Comparison of ENCODE assay signal across 12 cellular contexts in the genomic region with DNA sequence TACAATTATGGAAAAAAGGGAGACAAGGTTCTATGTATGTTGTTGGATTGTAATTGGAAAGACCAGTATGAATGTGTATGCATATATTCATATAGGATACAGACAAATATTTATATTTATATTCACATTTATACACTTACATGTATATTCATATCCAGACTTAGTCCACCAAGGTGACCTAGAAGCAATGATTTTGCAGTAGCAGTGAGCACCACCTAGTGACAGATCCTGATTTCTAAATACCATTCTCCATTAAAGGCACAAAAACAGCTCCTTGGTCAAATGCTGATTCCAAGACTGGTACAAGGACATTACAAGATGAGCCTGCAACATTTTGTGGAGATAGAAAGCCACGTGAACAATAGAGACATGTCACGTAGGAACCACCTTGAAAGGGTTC.
DNase-seq lines count a peak whose midpoint lies in the region; ATAC-seq and TF ChIP-seq lines count a peak whose summit lies in the region.
"Had no signal": no experiment of that assay in that cellular context is flagged by ENCODE, and none has a peak within 500 bp of the region (broad histone marks: within the 10 kb centered on the region; RNA-seq: fewer than 3 reads in every experiment).

No MANE protein-coding gene starts in this region.

- in situ Hi-C loops in KBM-7 (cut with MboI; ENCODE audit: low pct_unique_long_range_greater_than_20kb, low sequenced_read_pairs) = no loop called here

- no peaks in the 10 kb centered on the region for H3K27me3 ChIP-seq in psoas muscle (ENCODE audit: insufficient read depth in 3 of 3, low read length in 2 of 3)
- H3K27me3 ChIP-seq: upper lobe of right lung had no signal

- no peaks in the 10 kb centered on the region for H3K36me3 Mint-ChIP-seq in activated naive CD4-positive, alpha-beta T cell treated with anti-CD3 and anti-CD28 coated beads, Interleukin-2, amount 50 U/mL, for 72 hours

- no peaks in the 10 kb centered on the region for H3K9me3 ChIP-seq in psoas muscle
- H3K9me3 ChIP-seq: upper lobe of right lung had no signal

- no peak overlapping the region for H3K27ac Mint-ChIP-seq in activated naive CD4-positive, alpha-beta T cell treated with anti-CD3 and anti-CD28 coated beads, Interleukin-2, amount 50 U/mL, for 72 hours

- TF ChIP-seq CTCF in choroid plexus epithelial cell (conservative IDR thresholded peaks at IDR 0.05; ENCODE audit: low read depth, low read length) (peak; percentile 48), psoas muscle (IDR thresholded peaks at IDR 0.05) (peak; percentile 48)

- 95 to 96% (median 96%) methylated on average over 2 of the region's 2 CpGs for WGBS in psoas muscle, 3 donors

- peaks cover 0 to 5% of the 10 kb centered on the region in 2 donors for H3K36me3 ChIP-seq in psoas muscle (ENCODE audit: insufficient read depth in 1 of 2, low read depth in 1 of 2)

- ATAC-seq in psoas muscle = peak in 2 of 4 donors; percentile 44 to 54
- no peak for ATAC-seq in activated naive CD4-positive, alpha-beta T cell treated with anti-CD3 and anti-CD28 coated beads, Interleukin-2, amount 50 U/mL, for 72 hours
- ATAC-seq: upper lobe of right lung had no signal

- no peaks in the 10 kb centered on the region for H3K9me3 Mint-ChIP-seq in activated naive CD4-positive, alpha-beta T cell treated with anti-CD3 and anti-CD28 coated beads, Interleukin-2, amount 50 U/mL, for 72 hours

- no peaks in the 10 kb centered on the region for H3K4me1 ChIP-seq in psoas muscle
- H3K4me1 ChIP-seq: upper lobe of right lung had no signal

- H3K27ac ChIP-seq in psoas muscle = no peak overlapping the region
- H3K27ac ChIP-seq: upper lobe of right lung had no signal

- DNase-seq in NCI-H2227 (lab: John Stamatoyannopoulos, UW; ENCODE audit: unreplicated experiment) (peak; percentile 11), NCI-H2227 treated with DMSO at 0.1 percent for 48 hours (lab: John Stamatoyannopoulos, UW) (no peak), NCI-H1694 (lab: John Stamatoyannopoulos, UW) (peak; percentile 100), choroid plexus epithelial cell (ENCODE audit: low read depth) (peak; percentile 53), psoas muscle (no peak), KBM-7 (no peak), KG1 (lab: John Stamatoyannopoulos, UW) (no peak)
- DNase-seq in activated naive CD4-positive, alpha-beta T cell treated with anti-CD3 and anti-CD28 coated beads, Interleukin-2, amount 50 U/mL, for 72 hours (ENCODE audit: low spot score in 2 of 2) = no peak
- DNase-seq: activated gamma-delta T cell treated with Interleukin-2 at 50 U/mL for 16 hours, MV-4-11, RPMI8226, upper lobe of right lung had no signal

- no peak overlapping the region for H3K4me3 ChIP-seq in choroid plexus epithelial cell (ENCODE audit: low read depth, low read length)
- H3K4me3 ChIP-seq in psoas muscle = no peak overlapping the region
- H3K4me3 ChIP-seq: upper lobe of right lung had no signal

- intact Hi-C loops in psoas muscle (cut with DNase I) = loop anchor here in 1 of 2 donors (2.0 kb wide), 1 partner anchor 64 kb away; no protein-coding TSS in a partner anchor

Comparison
In these comparisons a context has a peak if more than half of its experiments do, and no peak if none do; other contexts are left out.
1. DNase-seq: peak in NCI-H2227 (single experiment), NCI-H1694 (single experiment) and choroid plexus epithelial cell (single experiment); none in NCI-H2227 treated with DMSO at 0.1 percent for 48 hours (single experiment), psoas muscle (0 of 2), KBM-7 (single experiment), activated naive CD4-positive, alpha-beta T cell treated with anti-CD3 and anti-CD28 coated beads, Interleukin-2, amount 50 U/mL, for 72 hours (0 of 2) and KG1 (single experiment).